In genomic region chr9:71353723-71354122, GRCh38 we compare ENCODE assay signal across 24 cellular contexts.
DNase-seq lines count a peak whose midpoint lies in the region; ATAC-seq lines count a peak whose summit lies in the region.
"Had no signal": no experiment of that assay in that cellular context is flagged by ENCODE, and none has a peak within 500 bp of the region (broad histone marks: within the 10 kb centered on the region; RNA-seq: fewer than 3 reads in every experiment).

No MANE protein-coding gene starts in this region.

- no peaks in the 10 kb centered on the region for H3K9me3 ChIP-seq in MG63
- H3K9me3 ChIP-seq: left lung, suprapubic skin had no signal

- DNase-seq in AG08396 (ENCODE audit: low spot score) (peak; percentile 5), GM04503 (ENCODE audit: low read depth) (peak; percentile 86), MG63 (peak; percentile 23), fibroblast of gingiva (ENCODE audit: low read depth) (peak; percentile 55), iPS-NIHi11 (ENCODE audit: low spot score) (no peak)
- no peak for DNase-seq in activated CD4-positive, alpha-beta T cell treated with anti-CD3 and anti-CD28 coated beads for 4 hours
- DNase-seq: activated B cell treated with CpG ODN at 0.5 μM for 24 hours; activated CD4-positive, alpha-beta T cell treated with anti-CD3 and anti-CD28 coated beads, Interleukin-2, amount 50 U/mL, for 4 hours; activated naive CD4-positive, alpha-beta T cell treated with anti-CD3 and anti-CD28 coated beads, Interleukin-2, amount 50 U/mL, for 16 hours; aorta; foreskin melanocyte; left lung; naive thymus-derived CD4-positive, alpha-beta T cell; NCI-H1417 treated with DMSO at 0.1 percent for 48 hours; NCI-H446 treated with DMSO at 0.1 percent for 48 hours; nucleus accumbens; PC-3; SIG-M5; stimulated activated CD4-positive, alpha-beta T cell treated with anti-CD3 and anti-CD28 coated beads, Interleukin-2, amount 100 ng/mL, for 24 hours; SW 1271 had no signal

- no peaks in the 10 kb centered on the region for H3K27me3 ChIP-seq in MG63
- H3K27me3 ChIP-seq: left lung, suprapubic skin had no signal

- H3K36me3 ChIP-seq in MG63: no peaks in the 10 kb centered on the region
- H3K36me3 ChIP-seq: left lung, suprapubic skin had no signal

- no peak for ATAC-seq in GM18909 (IDR thresholded peaks at IDR 0.05; ENCODE audit: poor library complexity, unreplicated experiment)
- ATAC-seq in HG03025 (IDR thresholded peaks at IDR 0.05; ENCODE audit: low FRiP score, unreplicated experiment): no peak
- ATAC-seq: left lung; naive thymus-derived CD4-positive, alpha-beta T cell; PC-3 had no signal

- no peak overlapping the region for H3K4me3 ChIP-seq in MG63
- H3K4me3 ChIP-seq: left lung, skin epidermis, suprapubic skin had no signal

Comparison
In these comparisons a context has a peak if more than half of its experiments do, and no peak if none do; other contexts are left out.
1. DNase-seq: peak in AG08396 (single experiment), GM04503 (single experiment), MG63 (single experiment) and fibroblast of gingiva (single experiment); none in iPS-NIHi11 (single experiment) and activated CD4-positive, alpha-beta T cell treated with anti-CD3 and anti-CD28 coated beads for 4 hours (0 of 2).